In the genomic region with DNA sequence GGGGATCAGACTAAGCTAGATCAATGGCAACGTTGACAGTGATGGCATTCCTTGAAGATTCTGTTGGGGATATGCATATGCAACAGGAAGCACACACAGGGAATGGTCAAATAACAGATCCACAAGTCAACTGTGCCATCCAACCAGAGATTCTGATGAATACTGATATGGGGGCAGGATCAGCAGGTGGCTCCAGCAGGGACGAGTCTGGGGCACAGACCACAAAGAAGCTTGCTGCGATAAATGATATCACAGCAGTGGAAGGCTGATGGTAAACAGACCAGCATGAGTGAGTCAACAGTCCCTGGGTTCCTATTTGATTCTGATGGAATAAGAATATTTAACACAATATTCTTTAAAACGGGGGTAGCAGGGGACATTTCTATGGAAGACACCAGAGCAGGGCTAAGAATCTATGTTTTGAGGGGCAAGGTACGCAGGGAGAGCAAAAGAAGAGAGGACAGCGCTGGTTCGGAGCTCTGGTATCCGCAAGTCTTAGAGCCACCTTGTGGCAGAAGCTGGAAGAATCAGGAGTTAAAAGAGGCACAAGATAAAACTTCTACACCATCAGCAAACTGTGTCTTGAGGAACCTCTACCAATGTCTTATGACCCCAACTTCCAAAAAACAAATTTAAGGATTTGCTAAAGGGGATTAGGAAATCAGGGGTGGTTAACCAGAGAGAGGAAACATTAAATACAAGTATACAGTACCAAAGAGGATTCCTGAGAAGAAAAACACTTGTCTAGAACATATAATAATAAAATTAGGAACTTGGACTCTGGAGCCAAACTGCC, we compare ENCODE assay signal across 1 cellular context.
TF ChIP-seq lines count a peak whose summit lies in the region.

No MANE protein-coding gene starts in this region.

TF ChIP-seq in GM12878, 131 proteins besides CTCF, POLR2A, EP300 and RAD21:
- peak; percentile 42; the same call in 1 of the 2 replicates for TF ChIP-seq SMC3 (IDR thresholded peaks at IDR 0.05; ENCODE audit: borderline replicate concordance, low read length)
- peak; percentile 12; the same call in 1 of the 2 replicates for TF ChIP-seq RUNX3 (IDR thresholded peaks at IDR 0.05; ENCODE audit: low read length)
- TF ChIP-seq MLLT1 (IDR thresholded peaks at IDR 0.05): 0 out of 2 replicates have a peak, but pooled peaks have one; percentile 2
